Comparison of ENCODE assay signal across 1 cellular context in the genomic region with DNA sequence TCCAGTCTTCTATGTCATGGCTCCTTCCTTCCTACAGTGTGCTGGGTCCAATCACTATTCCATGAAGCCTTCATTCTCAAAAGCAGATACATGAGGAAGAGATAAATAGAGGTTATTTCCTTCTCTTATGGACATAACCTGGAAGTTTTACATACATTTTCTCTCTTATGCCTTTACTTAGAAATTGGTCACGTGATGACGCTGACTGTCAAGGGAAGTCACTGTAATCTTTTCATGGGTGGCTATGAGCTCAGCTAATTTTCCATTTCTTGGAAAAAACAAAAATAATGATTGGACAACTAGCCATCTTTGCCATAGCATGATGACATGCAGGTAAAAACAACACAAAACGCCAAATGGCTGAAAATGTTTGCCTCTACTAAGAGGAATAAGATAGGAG.
TF ChIP-seq lines count a peak whose summit lies in the region.

No MANE protein-coding gene starts in this region.

TF ChIP-seq in WTC11, 78 proteins besides CTCF, POLR2A, EP300 and RAD21 (continued from another document):
- TF ChIP-seq, protein P1, sequence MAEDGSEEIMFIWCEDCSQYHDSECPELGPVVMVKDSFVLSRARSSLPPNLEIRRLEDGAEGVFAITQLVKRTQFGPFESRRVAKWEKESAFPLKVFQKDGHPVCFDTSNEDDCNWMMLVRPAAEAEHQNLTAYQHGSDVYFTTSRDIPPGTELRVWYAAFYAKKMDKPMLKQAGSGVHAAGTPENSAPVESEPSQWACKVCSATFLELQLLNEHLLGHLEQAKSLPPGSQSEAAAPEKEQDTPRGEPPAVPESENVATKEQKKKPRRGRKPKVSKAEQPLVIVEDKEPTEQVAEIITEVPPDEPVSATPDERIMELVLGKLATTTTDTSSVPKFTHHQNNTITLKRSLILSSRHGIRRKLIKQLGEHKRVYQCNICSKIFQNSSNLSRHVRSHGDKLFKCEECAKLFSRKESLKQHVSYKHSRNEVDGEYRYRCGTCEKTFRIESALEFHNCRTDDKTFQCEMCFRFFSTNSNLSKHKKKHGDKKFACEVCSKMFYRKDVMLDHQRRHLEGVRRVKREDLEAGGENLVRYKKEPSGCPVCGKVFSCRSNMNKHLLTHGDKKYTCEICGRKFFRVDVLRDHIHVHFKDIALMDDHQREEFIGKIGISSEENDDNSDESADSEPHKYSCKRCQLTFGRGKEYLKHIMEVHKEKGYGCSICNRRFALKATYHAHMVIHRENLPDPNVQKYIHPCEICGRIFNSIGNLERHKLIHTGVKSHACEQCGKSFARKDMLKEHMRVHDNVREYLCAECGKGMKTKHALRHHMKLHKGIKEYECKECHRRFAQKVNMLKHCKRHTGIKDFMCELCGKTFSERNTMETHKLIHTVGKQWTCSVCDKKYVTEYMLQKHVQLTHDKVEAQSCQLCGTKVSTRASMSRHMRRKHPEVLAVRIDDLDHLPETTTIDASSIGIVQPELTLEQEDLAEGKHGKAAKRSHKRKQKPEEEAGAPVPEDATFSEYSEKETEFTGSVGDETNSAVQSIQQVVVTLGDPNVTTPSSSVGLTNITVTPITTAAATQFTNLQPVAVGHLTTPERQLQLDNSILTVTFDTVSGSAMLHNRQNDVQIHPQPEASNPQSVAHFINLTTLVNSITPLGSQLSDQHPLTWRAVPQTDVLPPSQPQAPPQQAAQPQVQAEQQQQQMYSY (CRISPR knock-in tag; IDR thresholded peaks at IDR 0.05), result no peak
